1 cellular context compared by ENCODE assay signal in the genomic region with DNA sequence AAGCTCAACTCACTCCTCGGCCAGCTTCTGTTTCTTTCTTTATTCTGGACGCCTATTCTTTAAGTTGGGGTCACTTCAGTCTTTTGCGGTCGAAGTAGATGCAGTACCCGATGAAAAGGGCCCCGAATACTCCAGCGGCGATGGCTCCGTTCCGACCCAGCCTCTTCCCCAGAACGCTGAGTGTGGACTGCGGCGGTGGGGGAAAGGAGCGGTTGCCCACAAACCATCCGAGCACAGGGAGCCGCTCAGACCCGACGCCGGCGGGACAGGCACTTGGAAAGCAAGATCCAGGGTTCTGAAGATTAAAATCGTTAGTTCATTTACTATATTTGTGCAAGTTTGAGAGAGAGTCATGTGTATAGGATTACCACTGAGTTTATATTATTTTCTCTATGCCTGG.
A peak's percentile ranks its signal among the peaks of the same experiment; 100 is the strongest.
TF ChIP-seq lines count a peak whose summit lies in the region.

No MANE protein-coding gene starts in this region.

TF ChIP-seq in K562, 482 proteins besides CTCF, POLR2A, EP300 and RAD21:
- TF ChIP-seq SETDB1 (IDR thresholded peaks at IDR 0.05; ENCODE audit: low read length): no peak
- no peak for TF ChIP-seq CBX5 (IDR thresholded peaks at IDR 0.05; ENCODE audit: borderline replicate concordance, low read depth)
- no peak for TF ChIP-seq ZKSCAN3 (CRISPR knock-in tag; IDR thresholded peaks at IDR 0.05)
- 0 out of 2 replicates have a peak, but pooled peaks have one; percentile 46 for TF ChIP-seq BMI1 (IDR thresholded peaks at IDR 0.05; ENCODE audit: low read length)
- no peak for TF ChIP-seq NR2F6 (CRISPR knock-in tag; IDR thresholded peaks at IDR 0.05)
- TF ChIP-seq KDM4B (IDR thresholded peaks at IDR 0.05; ENCODE audit: borderline replicate concordance in 2 of 2, low read depth in 1 of 2): no peak
- no peak for TF ChIP-seq SOX6 (IDR thresholded peaks at IDR 0.05)
- peak; percentile 77 for TF ChIP-seq CBX8 (IDR thresholded peaks at IDR 0.05; ENCODE audit: borderline replicate concordance, extremely low read depth, low read depth, low read length, poor library complexity, severe bottlenecking)
- no peak for TF ChIP-seq HIVEP1 (CRISPR knock-in tag; IDR thresholded peaks at IDR 0.05)
- no peak for TF ChIP-seq ZNF696 (CRISPR knock-in tag; conservative IDR thresholded peaks at IDR 0.05)
- peak; percentile 69; the same call in 1 of the 2 replicates for TF ChIP-seq RNF2 (IDR thresholded peaks at IDR 0.05)
- TF ChIP-seq NCOA6 (IDR thresholded peaks at IDR 0.05): no peak
